ENCODE assay signal across 8 cellular contexts in the genomic region with DNA sequence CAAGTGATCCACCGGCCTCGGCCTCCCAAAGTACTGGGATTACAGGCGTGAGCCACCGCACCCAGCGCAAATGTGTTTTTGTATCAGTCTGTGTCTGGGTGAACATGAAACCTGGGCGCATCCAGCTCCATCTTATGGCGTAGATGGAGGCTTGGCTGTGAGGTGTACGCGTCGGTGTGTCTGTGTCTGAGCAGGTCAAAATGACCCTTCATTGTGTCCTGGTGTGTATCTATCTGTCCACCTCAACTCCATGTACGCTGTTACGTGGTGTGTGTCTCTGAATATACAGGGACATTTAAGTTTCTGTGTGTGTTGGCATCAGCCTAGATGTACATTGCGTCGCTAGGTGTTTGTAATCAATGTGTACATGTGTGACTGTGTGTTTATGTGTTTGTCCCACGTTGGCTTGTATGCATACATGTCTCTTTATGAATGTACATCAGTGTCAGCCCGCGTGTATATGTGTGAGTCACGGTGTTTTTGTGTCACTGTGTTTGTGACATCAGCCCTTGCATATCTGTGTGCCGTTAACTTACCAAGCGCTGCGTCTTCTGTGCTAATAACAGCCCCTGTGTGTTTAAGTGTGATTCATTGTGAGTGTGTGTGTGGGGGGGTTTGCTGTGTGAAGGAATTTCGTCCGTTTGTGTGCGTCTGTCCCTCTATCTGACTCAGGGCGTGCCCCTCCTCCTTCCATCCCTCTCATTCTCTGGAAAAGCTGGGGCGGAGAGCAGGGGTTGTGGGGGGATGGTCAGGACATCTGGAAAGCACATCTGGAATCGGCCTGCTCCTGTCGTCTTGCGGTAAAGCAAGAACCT. TPM values are rescaled to one million over a fixed set of nuclear protein-coding genes. Genes with fewer than 3 reads are reported as not detected.
DNase-seq lines count a peak whose midpoint lies in the region; ATAC-seq and TF ChIP-seq lines count a peak whose summit lies in the region.

No MANE protein-coding gene starts in this region.

- H3K9ac ChIP-seq in iPS-18a (ENCODE audit: low read length): peak overlapping the region; percentile 64

- H3K27me3 Mint-ChIP-seq in CD4-positive, alpha-beta T cell: peaks cover 17% of the 10 kb centered on the region

- H3K4me1 ChIP-seq in iPS-18a (ENCODE audit: control insufficient read depth, low read depth, low read length): peaks cover 22% of the 10 kb centered on the region

- in situ Hi-C loops in astrocyte of the cerebellum (cut with HindIII; ENCODE audit: low sequenced_read_pairs): no loop called here

- intact Hi-C loops in CD4-positive, alpha-beta T cell (cut with DNase I, micrococcal nuclease): loop anchor here (1.0 to 5.0 kb wide), 2 partner anchors 37 kb away; partner anchors contain the start of gene HNRNPUL1 (in 1 of the 2)

- CTCF ChIA-PET in CD4-positive, alpha-beta T cell (lab: Charles Lee): interaction anchor here (1.2 to 1.6 kb wide), 2 partner anchors 21 to 37 kb away, joined by 4 to 5 read pairs; no protein-coding TSS in a partner anchor

- peak overlapping the region; percentile 28 for H3K4me3 ChIP-seq in astrocyte of the cerebellum (ENCODE audit: low read depth, low read length)
- H3K4me3 ChIP-seq in iPS-18a (ENCODE audit: low read length): peak overlapping the region; percentile 49

- peak in 6 of 10 experiments; percentile 8 to 38 (median 22) for DNase-seq in CD4-positive, alpha-beta T cell
- peak; percentile 100 for DNase-seq in RKO (ENCODE audit: low spot score)
- peak; percentile 87 for DNase-seq in astrocyte of the cerebellum (ENCODE audit: low read depth)
- peak; percentile 65 for DNase-seq in smooth muscle cell of the brain vasculature (ENCODE audit: low read depth, low spot score)
- no peak for DNase-seq in NCI-H1694 treated with DMSO at 0.1 percent for 48 hours (lab: John Stamatoyannopoulos, UW)
- DNase-seq in NCI-H2081 (lab: John Stamatoyannopoulos, UW): no peak
- DNase-seq in T-helper 9 cell: no peak

- no peak overlapping the region for H3K27ac ChIP-seq in CD4-positive, alpha-beta T cell (ENCODE audit: low read depth, low read length)
- peak overlapping the region; percentile 8 for H3K27ac ChIP-seq in iPS-18a (ENCODE audit: low read length)

- peaks cover 18% of the 10 kb centered on the region for H3K4me1 Mint-ChIP-seq in CD4-positive, alpha-beta T cell (ENCODE audit: low read depth)

- H3K36me3 ChIP-seq in iPS-18a (ENCODE audit: control insufficient read depth, low read depth, low read length): peaks cover 6% of the 10 kb centered on the region

- H3K27me3 ChIP-seq in CD4-positive, alpha-beta T cell (ENCODE audit: control insufficient read depth, insufficient read depth, low read length): no peaks in the 10 kb centered on the region
- no peaks in the 10 kb centered on the region for H3K27me3 ChIP-seq in iPS-18a (ENCODE audit: control insufficient read depth, insufficient read depth, low read length)

- ATAC-seq in CD4-positive, alpha-beta T cell (ENCODE audit: poor library complexity): peak; percentile 55

- peak overlapping the region; percentile 95 for H3K4me3 Mint-ChIP-seq in CD4-positive, alpha-beta T cell

- H3K27ac Mint-ChIP-seq in CD4-positive, alpha-beta T cell: peak overlapping the region; percentile 85

- H3K9me3 Mint-ChIP-seq in CD4-positive, alpha-beta T cell: no peaks in the 10 kb centered on the region

- POLR2A ChIA-PET in CD4-positive, alpha-beta T cell (lab: Charles Lee): interaction anchor here (1.0 to 2.6 kb wide), 3 partner anchors 21 to 38 kb away, joined by 3 to 28 read pairs (median 8); partner anchors contain the start of gene HNRNPUL1

- no peaks in the 10 kb centered on the region for H3K36me3 Mint-ChIP-seq in CD4-positive, alpha-beta T cell (ENCODE audit: low read depth)

- TF ChIP-seq CTCF in CD4-positive, alpha-beta T cell (IDR thresholded peaks at IDR 0.05): no peak
- TF ChIP-seq CTCF in astrocyte of the cerebellum (IDR thresholded peaks at IDR 0.05; ENCODE audit: low read depth, low read length, missing control alignments): no peak

- no peaks in the 10 kb centered on the region for H3K9me3 ChIP-seq in CD4-positive, alpha-beta T cell (ENCODE audit: control insufficient read depth, low read length)
- no peaks in the 10 kb centered on the region for H3K9me3 ChIP-seq in iPS-18a (ENCODE audit: control insufficient read depth, low read depth, low read length)

RNA-seq across cellular contexts. Expression of gene AXL, which starts 6.4 kb away (rescaled TPM):
- total RNA-seq in CD4-positive, alpha-beta T cell: under 1 TPM; 0.30 to 0.42 TPM

RNA-seq across cellular contexts. Expression of gene CYP2S1, which starts 32.4 kb away (rescaled TPM):
- under 1 TPM; 0.78 to 0.82 TPM for total RNA-seq in CD4-positive, alpha-beta T cell

RNA-seq across cellular contexts. Expression of gene HNRNPUL1, which starts 38.7 kb away (rescaled TPM):
- 100 to 1,000 TPM; 367 to 388 TPM for total RNA-seq in CD4-positive, alpha-beta T cell

Comparison
In these comparisons a context has a peak if more than half of its experiments do, and no peak if none do; other contexts are left out.
1. DNase-seq: peak in CD4-positive, alpha-beta T cell (6 of 10), RKO (single experiment), astrocyte of the cerebellum (single experiment) and smooth muscle cell of the brain vasculature (single experiment); none in NCI-H1694 treated with DMSO at 0.1 percent for 48 hours (single experiment), NCI-H2081 (0 of 2) and T-helper 9 cell (single experiment).